ENCODE assay signal across 9 cellular contexts in genomic region chr3:32882603-32883025, GRCh38.
DNase-seq lines count a peak whose midpoint lies in the region; ATAC-seq lines count a peak whose summit lies in the region.
"Had no signal": no experiment of that assay in that cellular context is flagged by ENCODE, and none has a peak within 500 bp of the region (broad histone marks: within the 10 kb centered on the region; RNA-seq: fewer than 3 reads in every experiment).

No MANE protein-coding gene starts in this region.

- no peaks in the 10 kb centered on the region for H3K9me3 Mint-ChIP-seq in activated T-helper 1 cell treated with anti-CD3 and anti-CD28 coated beads, Interleukin-12 subunit alpha, Interleukin-12 subunit beta, Interleukin-2, Interleukin-4 antibody, amounts not matched to agents 30 ng/mL and 10 ng/mL and 1 ng/mL, durations not matched to agents 14 hours and 24 hours and 36 hours
- H3K9me3 Mint-ChIP-seq: stimulated activated naive CD8-positive, alpha-beta T cell treated with anti-CD3 and anti-CD28 coated beads, Interleukin-15, Interleukin-2, amounts not matched to agents 100 ng/mL and 50 ng/mL, for 24 hours had no signal

- H3K27ac Mint-ChIP-seq in activated T-helper 1 cell treated with anti-CD3 and anti-CD28 coated beads, Interleukin-12 subunit alpha, Interleukin-12 subunit beta, Interleukin-2, Interleukin-4 antibody, amounts not matched to agents 30 ng/mL and 10 ng/mL and 1 ng/mL, durations not matched to agents 14 hours and 24 hours and 36 hours: no peak overlapping the region
- H3K27ac Mint-ChIP-seq: stimulated activated naive CD8-positive, alpha-beta T cell treated with anti-CD3 and anti-CD28 coated beads, Interleukin-15, Interleukin-2, amounts not matched to agents 100 ng/mL and 50 ng/mL, for 24 hours had no signal

- H3K27me3 Mint-ChIP-seq in activated T-helper 1 cell treated with anti-CD3 and anti-CD28 coated beads, Interleukin-12 subunit alpha, Interleukin-12 subunit beta, Interleukin-2, Interleukin-4 antibody, amounts not matched to agents 30 ng/mL and 10 ng/mL and 1 ng/mL, durations not matched to agents 14 hours and 24 hours and 36 hours (ENCODE audit: insufficient read depth): peaks cover 45% of the 10 kb centered on the region

- H3K36me3 Mint-ChIP-seq in activated T-helper 1 cell treated with anti-CD3 and anti-CD28 coated beads, Interleukin-12 subunit alpha, Interleukin-12 subunit beta, Interleukin-2, Interleukin-4 antibody, amounts not matched to agents 30 ng/mL and 10 ng/mL and 1 ng/mL, durations not matched to agents 14 hours and 24 hours and 36 hours (ENCODE audit: low read depth): no peaks in the 10 kb centered on the region

- ATAC-seq in GM18519 (IDR thresholded peaks at IDR 0.05; ENCODE audit: low FRiP score, unreplicated experiment): peak; percentile 89
- peak; percentile 81 for ATAC-seq in GM19468 (IDR thresholded peaks at IDR 0.05; ENCODE audit: extremely low read depth, unreplicated experiment)
- peak; percentile 81 for ATAC-seq in HG03064 (IDR thresholded peaks at IDR 0.05; ENCODE audit: low read depth, unreplicated experiment)

- peaks cover 23% of the 10 kb centered on the region for H3K4me1 Mint-ChIP-seq in activated T-helper 1 cell treated with anti-CD3 and anti-CD28 coated beads, Interleukin-12 subunit alpha, Interleukin-12 subunit beta, Interleukin-2, Interleukin-4 antibody, amounts not matched to agents 30 ng/mL and 10 ng/mL and 1 ng/mL, durations not matched to agents 14 hours and 24 hours and 36 hours (ENCODE audit: low read depth)

- intact Hi-C loops in activated T-helper 1 cell treated with anti-CD3 and anti-CD28 coated beads, Interleukin-12 subunit alpha, Interleukin-12 subunit beta, Interleukin-2, Interleukin-4 antibody, amounts not matched to agents 30 ng/mL and 10 ng/mL and 1 ng/mL, durations not matched to agents 14 hours and 24 hours and 36 hours (cut with micrococcal nuclease): no loop called here
- intact Hi-C loops in cardiac septum (cut with DNase I): no loop called here

- H3K4me3 Mint-ChIP-seq in activated T-helper 1 cell treated with anti-CD3 and anti-CD28 coated beads, Interleukin-12 subunit alpha, Interleukin-12 subunit beta, Interleukin-2, Interleukin-4 antibody, amounts not matched to agents 30 ng/mL and 10 ng/mL and 1 ng/mL, durations not matched to agents 14 hours and 24 hours and 36 hours: no peak overlapping the region
- H3K4me3 Mint-ChIP-seq: stimulated activated naive CD8-positive, alpha-beta T cell treated with anti-CD3 and anti-CD28 coated beads, Interleukin-15, Interleukin-2, amounts not matched to agents 100 ng/mL and 50 ng/mL, for 24 hours had no signal

- DNase-seq in activated T-helper 1 cell treated with anti-CD3 and anti-CD28 coated beads, Interleukin-12 subunit alpha, Interleukin-12 subunit beta, Interleukin-2, Interleukin-4 antibody, amounts not matched to agents 30 ng/mL and 10 ng/mL and 1 ng/mL, durations not matched to agents 14 hours and 24 hours and 36 hours (ENCODE audit: low spot score): peak; percentile 10
- DNase-seq in midbrain (lab: John Stamatoyannopoulos, UW): no peak
- no peak for DNase-seq in cardiac septum (ENCODE audit: low spot score)
- no peak for DNase-seq in NCI-H526 treated with DMSO at 0.1 percent for 48 hours (lab: John Stamatoyannopoulos, UW)
- DNase-seq: kidney glomerular epithelial cell had no signal
